1 cellular context compared by ENCODE assay signal in genomic region chr10:122113161-122113944, GRCh38.
TF ChIP-seq lines count a peak whose summit lies in the region.

No MANE protein-coding gene starts in this region.

TF ChIP-seq in HepG2, 621 proteins besides CTCF, POLR2A, EP300 and RAD21 (continued from another document and continues in another):
- TF ChIP-seq ZNF687 (CRISPR knock-in tag; IDR thresholded peaks at IDR 0.05) (peak; percentile 83), RBM22 (optimal IDR thresholded peaks at IDR 0.05; ENCODE audit: low read length) (no peak), E2F2 (CRISPR knock-in tag; IDR thresholded peaks at IDR 0.05; ENCODE audit: borderline replicate concordance) (no peak), ZNF12 (CRISPR knock-in tag; IDR thresholded peaks at IDR 0.05) (0 out of 2 replicates have a peak, but pooled peaks have one; percentile 31), POLR2G (IDR thresholded peaks at IDR 0.05; ENCODE audit: low read depth, low read length) (peak; percentile 67), ZNF282 (IDR thresholded peaks at IDR 0.05; ENCODE audit: partially characterized antibody) (no peak), ZHX2 (IDR thresholded peaks at IDR 0.05; ENCODE audit: low read depth) (0 out of 2 replicates have a peak, but pooled peaks have one; percentile 38), ZHX2 (CRISPR knock-in tag; IDR thresholded peaks at IDR 0.05; ENCODE audit: borderline replicate concordance) (no peak), ZNF616 (CRISPR knock-in tag; IDR thresholded peaks at IDR 0.05; ENCODE audit: low read depth) (peak; percentile 57; the same call in 1 of the 2 replicates), GRHL1 (CRISPR knock-in tag; conservative IDR thresholded peaks at IDR 0.05) (no peak), CHD4 (IDR thresholded peaks at IDR 0.05; ENCODE audit: borderline replicate concordance, low read length) (no peak), ZNF230 (CRISPR knock-in tag; IDR thresholded peaks at IDR 0.05) (peak; percentile 91), HOXA9 (CRISPR knock-in tag; IDR thresholded peaks at IDR 0.05; ENCODE audit: borderline replicate concordance) (0 out of 2 replicates have a peak, but pooled peaks have one; percentile 54), ZNF619 (CRISPR knock-in tag; IDR thresholded peaks at IDR 0.05) (no peak), ZNF354B (CRISPR knock-in tag; IDR thresholded peaks at IDR 0.05) (no peak), ZNF251 (CRISPR knock-in tag; IDR thresholded peaks at IDR 0.05) (no peak), PRPF4 (IDR thresholded peaks at IDR 0.05; ENCODE audit: low read depth, low read length, poor library complexity, severe bottlenecking) (no peak), ZNF207 (IDR thresholded peaks at IDR 0.05; ENCODE audit: borderline replicate concordance) (no peak), MAFF (IDR thresholded peaks at IDR 0.05; ENCODE audit: low read depth, low read length) (no peak), JUNB (CRISPR knock-in tag; IDR thresholded peaks at IDR 0.05; ENCODE audit: borderline replicate concordance) (no peak), ZNF496 (CRISPR knock-in tag; IDR thresholded peaks at IDR 0.05; ENCODE audit: insufficient replicate concordance) (no peak), MXI1 (IDR thresholded peaks at IDR 0.05; ENCODE audit: borderline replicate concordance, low read depth, low read length) (peak; percentile 21; the same call in 1 of the 3 replicates), CBX1 (IDR thresholded peaks at IDR 0.05; ENCODE audit: low read depth) (no peak), ZNF768 (CRISPR knock-in tag; IDR thresholded peaks at IDR 0.05) (no peak; the same call in 1 of the 2 replicates), DPF2 (CRISPR knock-in tag; IDR thresholded peaks at IDR 0.05; ENCODE audit: borderline replicate concordance, low read depth) (no peak; the same call in 1 of the 2 replicates), STAT5B (CRISPR knock-in tag; IDR thresholded peaks at IDR 0.05) (no peak), ZNF761 (CRISPR knock-in tag; conservative IDR thresholded peaks at IDR 0.05) (peak; percentile 74; the same call in 1 of the 2 replicates), KDM1A (CRISPR knock-in tag; IDR thresholded peaks at IDR 0.05) (no peak), ZBTB20 (CRISPR knock-in tag; IDR thresholded peaks at IDR 0.05; ENCODE audit: borderline replicate concordance, low read depth) (no peak), MIXL1 (CRISPR knock-in tag; IDR thresholded peaks at IDR 0.05) (no peak), ZNF746 (CRISPR knock-in tag; IDR thresholded peaks at IDR 0.05) (peak; percentile 45), MBD4 (IDR thresholded peaks at IDR 0.05; ENCODE audit: borderline replicate concordance, low read length) (no peak), ZNF75D (CRISPR knock-in tag; IDR thresholded peaks at IDR 0.05; ENCODE audit: borderline replicate concordance) (no peak), ZFP1 (CRISPR knock-in tag; IDR thresholded peaks at IDR 0.05) (0 out of 2 replicates have a peak, but pooled peaks have one; percentile 47), ZNF766 (CRISPR knock-in tag; IDR thresholded peaks at IDR 0.05; ENCODE audit: borderline replicate concordance) (0 out of 2 replicates have a peak, but pooled peaks have one; percentile 15), SOX6 (IDR thresholded peaks at IDR 0.05) (no peak), SOX6 (CRISPR knock-in tag; IDR thresholded peaks at IDR 0.05) (peak; percentile 73), HOXD1 (CRISPR knock-in tag; IDR thresholded peaks at IDR 0.05) (no peak), BCL6 (CRISPR knock-in tag; IDR thresholded peaks at IDR 0.05) (no peak; the same call in 1 of the 2 replicates), SKI (IDR thresholded peaks at IDR 0.05; ENCODE audit: partially characterized antibody) (no peak), MIER3 (CRISPR knock-in tag; IDR thresholded peaks at IDR 0.05; ENCODE audit: borderline replicate concordance) (no peak), ZNF530 (CRISPR knock-in tag; IDR thresholded peaks at IDR 0.05; ENCODE audit: low read depth) (no peak)
- TF ChIP-seq, protein P1, sequence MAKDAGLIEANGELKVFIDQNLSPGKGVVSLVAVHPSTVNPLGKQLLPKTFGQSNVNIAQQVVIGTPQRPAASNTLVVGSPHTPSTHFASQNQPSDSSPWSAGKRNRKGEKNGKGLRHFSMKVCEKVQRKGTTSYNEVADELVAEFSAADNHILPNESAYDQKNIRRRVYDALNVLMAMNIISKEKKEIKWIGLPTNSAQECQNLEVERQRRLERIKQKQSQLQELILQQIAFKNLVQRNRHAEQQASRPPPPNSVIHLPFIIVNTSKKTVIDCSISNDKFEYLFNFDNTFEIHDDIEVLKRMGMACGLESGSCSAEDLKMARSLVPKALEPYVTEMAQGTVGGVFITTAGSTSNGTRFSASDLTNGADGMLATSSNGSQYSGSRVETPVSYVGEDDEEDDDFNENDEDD (CRISPR knock-in tag; IDR thresholded peaks at IDR 0.05; ENCODE audit: borderline replicate concordance) = no peak; the same call in 1 of the 2 replicates
- TF ChIP-seq, protein P2, sequence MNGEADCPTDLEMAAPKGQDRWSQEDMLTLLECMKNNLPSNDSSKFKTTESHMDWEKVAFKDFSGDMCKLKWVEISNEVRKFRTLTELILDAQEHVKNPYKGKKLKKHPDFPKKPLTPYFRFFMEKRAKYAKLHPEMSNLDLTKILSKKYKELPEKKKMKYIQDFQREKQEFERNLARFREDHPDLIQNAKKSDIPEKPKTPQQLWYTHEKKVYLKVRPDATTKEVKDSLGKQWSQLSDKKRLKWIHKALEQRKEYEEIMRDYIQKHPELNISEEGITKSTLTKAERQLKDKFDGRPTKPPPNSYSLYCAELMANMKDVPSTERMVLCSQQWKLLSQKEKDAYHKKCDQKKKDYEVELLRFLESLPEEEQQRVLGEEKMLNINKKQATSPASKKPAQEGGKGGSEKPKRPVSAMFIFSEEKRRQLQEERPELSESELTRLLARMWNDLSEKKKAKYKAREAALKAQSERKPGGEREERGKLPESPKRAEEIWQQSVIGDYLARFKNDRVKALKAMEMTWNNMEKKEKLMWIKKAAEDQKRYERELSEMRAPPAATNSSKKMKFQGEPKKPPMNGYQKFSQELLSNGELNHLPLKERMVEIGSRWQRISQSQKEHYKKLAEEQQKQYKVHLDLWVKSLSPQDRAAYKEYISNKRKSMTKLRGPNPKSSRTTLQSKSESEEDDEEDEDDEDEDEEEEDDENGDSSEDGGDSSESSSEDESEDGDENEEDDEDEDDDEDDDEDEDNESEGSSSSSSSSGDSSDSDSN (CRISPR knock-in tag; IDR thresholded peaks at IDR 0.05) = peak; percentile 85; the same call in 1 of the 2 replicates
- TF ChIP-seq, protein P3, sequence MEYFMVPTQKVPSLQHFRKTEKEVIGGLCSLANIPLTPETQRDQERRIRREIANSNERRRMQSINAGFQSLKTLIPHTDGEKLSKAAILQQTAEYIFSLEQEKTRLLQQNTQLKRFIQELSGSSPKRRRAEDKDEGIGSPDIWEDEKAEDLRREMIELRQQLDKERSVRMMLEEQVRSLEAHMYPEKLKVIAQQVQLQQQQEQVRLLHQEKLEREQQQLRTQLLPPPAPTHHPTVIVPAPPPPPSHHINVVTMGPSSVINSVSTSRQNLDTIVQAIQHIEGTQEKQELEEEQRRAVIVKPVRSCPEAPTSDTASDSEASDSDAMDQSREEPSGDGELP (IDR thresholded peaks at IDR 0.05; ENCODE audit: borderline replicate concordance, low read depth) = no peak
- TF ChIP-seq, protein P4, sequence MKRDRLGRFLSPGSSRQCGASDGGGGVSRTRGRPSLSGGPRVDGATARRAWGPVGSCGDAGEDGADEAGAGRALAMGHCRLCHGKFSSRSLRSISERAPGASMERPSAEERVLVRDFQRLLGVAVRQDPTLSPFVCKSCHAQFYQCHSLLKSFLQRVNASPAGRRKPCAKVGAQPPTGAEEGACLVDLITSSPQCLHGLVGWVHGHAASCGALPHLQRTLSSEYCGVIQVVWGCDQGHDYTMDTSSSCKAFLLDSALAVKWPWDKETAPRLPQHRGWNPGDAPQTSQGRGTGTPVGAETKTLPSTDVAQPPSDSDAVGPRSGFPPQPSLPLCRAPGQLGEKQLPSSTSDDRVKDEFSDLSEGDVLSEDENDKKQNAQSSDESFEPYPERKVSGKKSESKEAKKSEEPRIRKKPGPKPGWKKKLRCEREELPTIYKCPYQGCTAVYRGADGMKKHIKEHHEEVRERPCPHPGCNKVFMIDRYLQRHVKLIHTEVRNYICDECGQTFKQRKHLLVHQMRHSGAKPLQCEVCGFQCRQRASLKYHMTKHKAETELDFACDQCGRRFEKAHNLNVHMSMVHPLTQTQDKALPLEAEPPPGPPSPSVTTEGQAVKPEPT (CRISPR knock-in tag; IDR thresholded peaks at IDR 0.05; ENCODE audit: low read depth) = no peak
